13 cellular contexts compared by ENCODE assay signal in the genomic region with DNA sequence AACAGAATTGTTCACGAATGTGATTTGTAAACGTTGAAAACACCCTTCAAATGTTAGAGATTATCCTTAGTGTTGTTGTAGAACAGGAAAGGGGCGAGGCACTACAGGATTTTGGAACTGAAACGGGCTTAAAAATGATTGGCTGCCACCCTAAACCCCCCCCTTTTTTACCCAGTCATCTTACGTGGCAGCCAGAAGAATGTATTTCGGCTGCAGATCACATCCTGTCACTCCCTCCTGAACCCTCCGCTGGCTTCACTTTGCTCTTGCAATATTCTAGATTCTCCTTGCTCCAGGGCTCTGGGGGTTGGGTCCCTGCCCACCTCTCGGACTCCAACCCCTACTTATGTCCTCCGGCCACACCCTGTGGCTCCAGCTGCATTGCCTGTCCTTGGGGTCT. TPM values are rescaled to one million over a fixed set of nuclear protein-coding genes. Genes with fewer than 3 reads are reported as not detected.
"Had no signal": no experiment of that assay in that cellular context is flagged by ENCODE, and none has a peak within 500 bp of the region (broad histone marks: within the 10 kb centered on the region; RNA-seq: fewer than 3 reads in every experiment).

No MANE protein-coding gene starts in this region.

- H3K27me3 ChIP-seq: ovary had no signal

- H3K36me3 Mint-ChIP-seq: activated naive CD8-positive, alpha-beta T cell had no signal

- H3K27ac Mint-ChIP-seq: activated naive CD8-positive, alpha-beta T cell; T-helper 2 cell treated with Interferon-gamma antibody and Interleukin-4, amounts not matched to agents 5 μg/mL and 100 μg/mL, for 36 hours had no signal

- H3K27ac ChIP-seq: gastroesophageal sphincter, ovary, upper lobe of left lung had no signal

- FAIRE-seq: colon, kidney had no signal

- H3K4me1 ChIP-seq: gastroesophageal sphincter, upper lobe of left lung had no signal

- H3K4me3 ChIP-seq: gastroesophageal sphincter, ovary, upper lobe of left lung had no signal

- ATAC-seq: activated T-cell treated with anti-CD3 and anti-CD28 coated beads, Interleukin-2, amount 50 U/mL, for 4 hours; gastroesophageal sphincter had no signal

- H3K9me3 Mint-ChIP-seq: activated T-cell treated with anti-CD3 and anti-CD28 coated beads, Interleukin-2, amount 50 U/mL, for 4 hours; T-helper 2 cell treated with Interferon-gamma antibody and Interleukin-4, amounts not matched to agents 5 μg/mL and 100 μg/mL, for 36 hours had no signal

- H3K36me3 ChIP-seq: gastroesophageal sphincter, ovary, upper lobe of left lung had no signal

- H3K9me3 ChIP-seq: gastroesophageal sphincter, ovary, upper lobe of left lung had no signal

- DNase-seq: activated CD4-positive, alpha-beta T cell treated with anti-CD3 and anti-CD28 coated beads, Interleukin-2, amount 50 U/mL, for 48 hours; activated CD4-positive, CD25-positive, alpha-beta regulatory T cell treated with anti-CD3 and anti-CD28 coated beads, Interleukin-2, amount 50 U/mL, for 72 hours; activated gamma-delta T cell; activated T-cell treated with anti-CD3 and anti-CD28 coated beads, Interleukin-2, amount 50 U/mL, for 4 hours; kidney; ovary; stimulated activated CD4-positive, alpha-beta T cell treated with anti-CD3 and anti-CD28 coated beads, Interleukin-2, amount 100 ng/mL, for 48 hours; stimulated activated naive CD4-positive, alpha-beta T cell treated with Interleukin-2 at 50 U/mL for 16 hours; upper lobe of left lung had no signal

- H3K4me3 Mint-ChIP-seq: activated naive CD8-positive, alpha-beta T cell; activated T-cell treated with anti-CD3 and anti-CD28 coated beads, Interleukin-2, amount 50 U/mL, for 4 hours; T-helper 2 cell treated with Interferon-gamma antibody and Interleukin-4, amounts not matched to agents 5 μg/mL and 100 μg/mL, for 36 hours had no signal

RNA-seq across cellular contexts. Expression of a gene that starts 13.9 kb away (rescaled TPM):
- total RNA-seq: activated T-cell treated with anti-CD3 and anti-CD28 coated beads, Interleukin-2, amount 50 U/mL, for 4 hours had no signal
